Comparison of ENCODE assay signal across 12 cellular contexts in genomic region chr3:16173696-16174355, GRCh38. TPM values are rescaled to one million over a fixed set of nuclear protein-coding genes. Genes with fewer than 3 reads are reported as not detected.
DNase-seq lines count a peak whose midpoint lies in the region; ATAC-seq, FAIRE-seq and TF ChIP-seq lines count a peak whose summit lies in the region.
"Had no signal": no experiment of that assay in that cellular context is flagged by ENCODE, and none has a peak within 500 bp of the region (broad histone marks: within the 10 kb centered on the region; RNA-seq: fewer than 3 reads in every experiment).

No MANE protein-coding gene starts in this region.

- H3K9me3 ChIP-seq in gastroesophageal sphincter (no peaks in the 10 kb centered on the region), stomach (no peaks in the 10 kb centered on the region)

- H3K36me3 ChIP-seq in BJ (ENCODE audit: control insufficient read depth, insufficient read depth, low read length), result no peaks in the 10 kb centered on the region
- H3K36me3 ChIP-seq in gastroesophageal sphincter, result no peaks in the 10 kb centered on the region
- no peaks in the 10 kb centered on the region for H3K36me3 ChIP-seq in stomach

- intact Hi-C loops in stomach (cut with DNase I; ENCODE audit: low total_unique reads), result no loop called here

- DNase-seq in BJ (ENCODE audit: low read depth) (peak; percentile 76), stomach (no peak), RCC 7860 (ENCODE audit: low spot score) (no peak)
- no peak for DNase-seq in stimulated activated CD4-positive, alpha-beta T cell treated with anti-CD3 and anti-CD28 coated beads, Interleukin-2, amount 100 ng/mL, for 24 hours
- DNase-seq: activated naive CD8-positive, alpha-beta T cell treated with anti-CD3 and anti-CD28 coated beads, Interleukin-2, amount 50 U/mL, for 24 hours; NCI-H1417; NCI-H510A treated with DMSO at 0.1 percent for 48 hours had no signal

- TF ChIP-seq EP300 in gastroesophageal sphincter (IDR thresholded peaks at IDR 0.05), result no peak
- TF ChIP-seq EP300 in stomach (IDR thresholded peaks at IDR 0.05), result no peak

- H3K27ac ChIP-seq in angular gyrus (ENCODE audit: low read depth, low read length) (peak overlapping the region; percentile 81), gastroesophageal sphincter (peak overlapping the region in 3 of 4 donors; percentile 53 to 82 (median 81)), stomach (peak overlapping the region in 4 of 5 donors; percentile 31 to 70 (median 64))

- 51 to 59% methylated on average over 3 to 4 of the region's 4 CpGs for WGBS in gastroesophageal sphincter (ENCODE audit: low coverage in 1 of 2), 2 donors
- 44 to 71% (median 51%) methylated on average over 4 of the region's 4 CpGs for WGBS in stomach, 5 donors

- POLR2A ChIA-PET in BJ (lab: Charles Lee), result interaction anchor here (0.6 to 1.8 kb wide), 5 partner anchors 33 to 124 kb away, joined by 3 to 9 read pairs (median 3); no protein-coding TSS in a partner anchor

- ATAC-seq in gastroesophageal sphincter, result peak; percentile 21
- ATAC-seq in GM21390 (IDR thresholded peaks at IDR 0.05; ENCODE audit: unreplicated experiment), result no peak
- ATAC-seq in HG03108 (IDR thresholded peaks at IDR 0.05; ENCODE audit: unreplicated experiment), result no peak
- ATAC-seq: activated naive CD8-positive, alpha-beta T cell treated with anti-CD3 and anti-CD28 coated beads, Interleukin-2, amount 50 U/mL, for 24 hours had no signal

- H3K4me3 ChIP-seq in BJ (ENCODE audit: low read depth, low read length), result no peak overlapping the region
- H3K4me3 ChIP-seq in gastroesophageal sphincter, result peak overlapping the region; percentile 32 to 50
- peak overlapping the region in 2 of 4 donors; percentile 40 to 55 for H3K4me3 ChIP-seq in stomach

- TF ChIP-seq CTCF in BJ (IDR thresholded peaks at IDR 0.05; ENCODE audit: insufficient read depth, low read depth, low read length), result no peak
- TF ChIP-seq CTCF in gastroesophageal sphincter (IDR thresholded peaks at IDR 0.05), result no peak
- no peak for TF ChIP-seq CTCF in stomach (IDR thresholded peaks at IDR 0.05)

- FAIRE-seq in RCC 7860 (lab: Jason Lieb, UNC), result no peak

- H3K27me3 ChIP-seq in BJ (ENCODE audit: control insufficient read depth, insufficient read depth, low read length) (no peaks in the 10 kb centered on the region), gastroesophageal sphincter (no peaks in the 10 kb centered on the region), stomach (no peaks in the 10 kb centered on the region)

- no peak for TF ChIP-seq POLR2A in gastroesophageal sphincter (IDR thresholded peaks at IDR 0.05)
- TF ChIP-seq POLR2A in stomach (IDR thresholded peaks at IDR 0.05), result no peak

- H3K4me1 ChIP-seq in gastroesophageal sphincter (peaks cover 0 to 35% (median 10%) of the 10 kb centered on the region in 3 donors), stomach (peaks cover 5 to 36% (median 20%) of the 10 kb centered on the region in 4 donors)

- CTCF ChIA-PET in BJ (lab: Yijun Ruan, JAX), result interaction anchor here (0.7 to 8.4 kb wide), 11 partner anchors 23 to 358 kb away, joined by 3 to 171 read pairs (median 4); no protein-coding TSS in a partner anchor

RNA-seq across cellular contexts. Expression of gene GALNT15, which starts 0.7 kb away (rescaled TPM):
- polyA plus RNA-seq in BJ (2011; rRNA removed), result 5.0 and 5.4 TPM in 2 replicates
- 6.2 and 11.0 TPM in 2 replicates for polyA minus RNA-seq in BJ (2011; rRNA and poly(A)+ RNA removed)
- total RNA-seq in gastroesophageal sphincter, result 100 to 1,000 TPM in 3 of 4 donors, 10 to 100 TPM in 1; 75.4 to 297 (median 134) TPM
- 100 to 1,000 TPM in 1 of 5 donors, 10 to 100 TPM in 4; 16.5 to 133 (median 58.3) TPM for total RNA-seq in stomach
- 1 to 10 TPM; 4.2 to 5.7 (median 4.6) TPM for polyA plus RNA-seq in stomach
- total RNA-seq: HT-29 had no signal
